ENCODE assay signal across 10 cellular contexts in the genomic region with DNA sequence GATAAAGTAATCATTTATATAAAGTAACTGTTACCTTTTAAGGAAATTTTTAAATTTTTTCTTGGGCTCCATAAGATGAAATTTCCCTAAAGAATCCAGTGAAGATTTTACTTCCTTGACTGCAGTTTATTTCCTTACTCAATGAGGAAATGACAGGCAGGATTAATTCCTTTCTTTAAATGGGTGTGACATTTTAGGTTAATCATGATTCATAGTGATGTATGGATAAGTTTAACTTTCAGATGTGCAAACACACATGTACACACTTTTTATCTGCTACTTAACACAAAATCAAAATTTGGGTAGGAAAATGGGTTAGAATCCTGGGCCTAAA. TPM values are rescaled to one million over a fixed set of nuclear protein-coding genes. Genes with fewer than 3 reads are reported as not detected.
DNase-seq lines count a peak whose midpoint lies in the region; ATAC-seq, FAIRE-seq and TF ChIP-seq lines count a peak whose summit lies in the region.
"Had no signal": no experiment of that assay in that cellular context is flagged by ENCODE, and none has a peak within 500 bp of the region (broad histone marks: within the 10 kb centered on the region; RNA-seq: fewer than 3 reads in every experiment).

No MANE protein-coding gene starts in this region.

- no peaks in the 10 kb centered on the region for H3K9me3 Mint-ChIP-seq in activated CD8-positive, alpha-beta T cell treated with anti-CD3 and anti-CD28 coated beads for 36 hours
- H3K9me3 Mint-ChIP-seq: activated T-helper 1 cell treated with anti-CD3 and anti-CD28 coated beads, Interleukin-12 subunit alpha, Interleukin-12 subunit beta, Interleukin-2, Interleukin-4 antibody, amounts not matched to agents 30 ng/mL and 10 ng/mL and 1 ng/mL, durations not matched to agents 14 hours and 24 hours and 36 hours had no signal

- no peak for TF ChIP-seq EP300 in SK-N-SH (IDR thresholded peaks at IDR 0.05; ENCODE audit: borderline replicate concordance in 1 of 2, low read depth in 1 of 2, low read length in 1 of 2)

- H3K9ac ChIP-seq in SK-N-SH, result peak overlapping the region; percentile 80; the same call in 1 of the 2 replicates
- no peak overlapping the region for H3K9ac ChIP-seq in OCI-LY1 (ENCODE audit: low read length)

- H3K4me2 ChIP-seq in SK-N-SH (peak overlapping the region; percentile 74; the same call in 1 of the 2 replicates), OCI-LY1 (ENCODE audit: low read length) (no peak overlapping the region)

- H3K27ac Mint-ChIP-seq in activated CD8-positive, alpha-beta T cell treated with anti-CD3 and anti-CD28 coated beads for 36 hours, result no peak overlapping the region

- H3K4me3 Mint-ChIP-seq in activated CD8-positive, alpha-beta T cell treated with anti-CD3 and anti-CD28 coated beads for 36 hours, result no peak overlapping the region

- TF ChIP-seq CTCF in SK-N-SH (IDR thresholded peaks at IDR 0.05) (no peak), OCI-LY1 (IDR thresholded peaks at IDR 0.05; ENCODE audit: low read length) (no peak), bronchial epithelial cell (IDR thresholded peaks at IDR 0.05; ENCODE audit: insufficient read depth, low read length, severe bottlenecking) (no peak)
- no peak for TF ChIP-seq CTCF in activated CD8-positive, alpha-beta T cell treated with anti-CD3 and anti-CD28 coated beads for 36 hours (IDR thresholded peaks at IDR 0.05)

- H3K9me3 ChIP-seq in SK-N-SH (no peaks in the 10 kb centered on the region), OCI-LY1 (ENCODE audit: low read length) (no peaks in the 10 kb centered on the region)

- intact Hi-C loops in activated CD8-positive, alpha-beta T cell treated with anti-CD3 and anti-CD28 coated beads for 36 hours (cut with micrococcal nuclease), result loop anchor here (1.0 to 5.0 kb wide), 3 partner anchors 40 to 160 kb away; no protein-coding TSS in a partner anchor

- H3K4me1 ChIP-seq in SK-N-SH (ENCODE audit: control insufficient read depth in 1 of 2, insufficient read depth in 2 of 2, low read depth in 1 of 2, low read length in 1 of 2) (peaks cover 0 to 3% of the 10 kb centered on the region in 2 experiments; a peak in 2 of 4 replicates), OCI-LY1 (ENCODE audit: insufficient read depth, low read length, severe bottlenecking) (peaks cover 9% of the 10 kb centered on the region)

- no peak for FAIRE-seq in bronchial epithelial cell (lab: Jason Lieb, UNC)

- H3K36me3 ChIP-seq in SK-N-SH (replicated peaks in 1 of 2; ENCODE audit: control insufficient read depth in 1 of 2, insufficient read depth in 2 of 2, low read length in 1 of 2) (no peaks in the 10 kb centered on the region), OCI-LY1 (ENCODE audit: insufficient read depth, low read length) (no peaks in the 10 kb centered on the region), bronchial epithelial cell (ENCODE audit: control insufficient read depth, insufficient read depth, low read length) (no peaks in the 10 kb centered on the region)

- H3K79me2 ChIP-seq in SK-N-SH (ENCODE audit: insufficient read depth), result no peaks in the 10 kb centered on the region
- no peaks in the 10 kb centered on the region for H3K79me2 ChIP-seq in OCI-LY1 (ENCODE audit: insufficient read depth, low read length)

- no peaks in the 10 kb centered on the region for H3K36me3 Mint-ChIP-seq in activated CD8-positive, alpha-beta T cell treated with anti-CD3 and anti-CD28 coated beads for 36 hours (ENCODE audit: low read depth)
- H3K36me3 Mint-ChIP-seq: CD14-positive monocyte had no signal

- DNase-seq in SK-N-SH (no peak), bronchial epithelial cell (ENCODE audit: low read depth) (peak; percentile 89), renal cortical epithelial cell (ENCODE audit: low read depth) (peak; percentile 11), NCI-H226 (no peak)
- no peak for DNase-seq in stimulated activated CD4-positive, alpha-beta T cell treated with anti-CD3 and anti-CD28 coated beads, Interleukin-4, amount 100 ng/mL, for 1 hour
- DNase-seq in activated CD8-positive, alpha-beta T cell treated with anti-CD3 and anti-CD28 coated beads for 36 hours, result no peak

- TF ChIP-seq RAD21 in SK-N-SH (IDR thresholded peaks at IDR 0.05; ENCODE audit: low read length), result no peak

- H3K27me3 ChIP-seq in SK-N-SH (ENCODE audit: insufficient read depth), result no peaks in the 10 kb centered on the region
- H3K27me3 ChIP-seq in OCI-LY1 (ENCODE audit: insufficient read depth, low read length), result no peaks in the 10 kb centered on the region
- H3K27me3 ChIP-seq in bronchial epithelial cell (ENCODE audit: control insufficient read depth, insufficient read depth, low read length), result no peaks in the 10 kb centered on the region

- H3K4me1 Mint-ChIP-seq in activated CD8-positive, alpha-beta T cell treated with anti-CD3 and anti-CD28 coated beads for 36 hours (ENCODE audit: low read depth), result peaks cover 14% of the 10 kb centered on the region

- H3K27ac ChIP-seq in SK-N-SH (ENCODE audit: low read depth in 2 of 2, low read length in 1 of 2), result peak overlapping the region; percentile 86 to 97; a peak in 3 of 4 replicates
- H3K27ac ChIP-seq in OCI-LY1 (ENCODE audit: low read depth, low read length, poor library complexity, severe bottlenecking), result no peak overlapping the region

- CTCF ChIA-PET in SK-N-SH (lab: Yijun Ruan, JAX), result interaction anchor here (0.7 kb wide), 1 partner anchor 23 kb away, joined by 3 read pairs; no protein-coding TSS in a partner anchor
- CTCF ChIA-PET in activated CD8-positive, alpha-beta T cell treated with anti-CD3 and anti-CD28 coated beads for 36 hours (lab: Charles Lee), result no interaction called here

- H3K4me3 ChIP-seq in SK-N-SH (ENCODE audit: low read depth in 2 of 2, low read length in 1 of 2) (no peak overlapping the region), OCI-LY1 (ENCODE audit: low read depth, low read length, poor library complexity, severe bottlenecking) (no peak overlapping the region), bronchial epithelial cell (ENCODE audit: low read depth, low read length) (no peak overlapping the region)

- no peaks in the 10 kb centered on the region for H4K20me1 ChIP-seq in SK-N-SH (ENCODE audit: insufficient read depth)
- no peaks in the 10 kb centered on the region for H4K20me1 ChIP-seq in OCI-LY1 (ENCODE audit: insufficient read depth, low read length)

- H3K9me2 ChIP-seq in SK-N-SH, result no peaks in the 10 kb centered on the region
- no peaks in the 10 kb centered on the region for H3K9me2 ChIP-seq in OCI-LY1 (ENCODE audit: low read depth, low read length)

- no peak for ATAC-seq in SK-N-SH treated with all-trans-retinoic acid at 6 μM for 48 hours
- ATAC-seq in activated CD8-positive, alpha-beta T cell treated with anti-CD3 and anti-CD28 coated beads for 36 hours, result no peak

- H3F3A ChIP-seq in SK-N-SH (replicated peaks; ENCODE audit: insufficient read depth) (peaks cover 29% of the 10 kb centered on the region), OCI-LY1 (ENCODE audit: insufficient read depth, low read length) (no peaks in the 10 kb centered on the region)

- H3K27me3 Mint-ChIP-seq in activated CD8-positive, alpha-beta T cell treated with anti-CD3 and anti-CD28 coated beads for 36 hours, result no peaks in the 10 kb centered on the region

- POLR2A ChIA-PET in SK-N-SH (lab: Yijun Ruan, JAX), result no interaction called here
- POLR2A ChIA-PET in activated CD8-positive, alpha-beta T cell treated with anti-CD3 and anti-CD28 coated beads for 36 hours (lab: Charles Lee), result no interaction called here

- H2AFZ ChIP-seq in SK-N-SH (ENCODE audit: low read depth) (peak overlapping the region; percentile 73; the same call in 1 of the 2 replicates), OCI-LY1 (ENCODE audit: low read length) (peak overlapping the region; percentile 61; the same call in 1 of the 2 replicates)

TF ChIP-seq in SK-N-SH, 30 proteins besides CTCF, POLR2A, EP300 and RAD21 (continues in another document):
- TF ChIP-seq EZH2phosphoT487 (IDR thresholded peaks at IDR 0.05; ENCODE audit: borderline replicate concordance, low read depth) (no peak), JUND (IDR thresholded peaks at IDR 0.05) (no peak), FOXJ3 (CRISPR knock-in tag; IDR thresholded peaks at IDR 0.05) (no peak), GATA2 (CRISPR knock-in tag; IDR thresholded peaks at IDR 0.05) (no peak), RXRA (IDR thresholded peaks at IDR 0.05; ENCODE audit: borderline replicate concordance, low read depth) (no peak), NFIC (IDR thresholded peaks at IDR 0.05; ENCODE audit: borderline replicate concordance) (no peak), GABPA (IDR thresholded peaks at IDR 0.05; ENCODE audit: low read depth) (no peak), SMC3 (IDR thresholded peaks at IDR 0.05; ENCODE audit: low read depth, low read length) (no peak), FOSL2 (IDR thresholded peaks at IDR 0.05; ENCODE audit: borderline replicate concordance, low read depth) (no peak), MXI1 (IDR thresholded peaks at IDR 0.05; ENCODE audit: low read depth, low read length) (no peak)

TF ChIP-seq in SK-N-SH treated with all-trans-retinoic acid at 6 μM for 48 hours, 23 proteins besides CTCF, POLR2A, EP300 and RAD21 (continues in another document):
- TF ChIP-seq BACH2 (CRISPR knock-in tag; IDR thresholded peaks at IDR 0.05; ENCODE audit: borderline replicate concordance) (no peak), TCF4 (CRISPR knock-in tag; IDR thresholded peaks at IDR 0.05; ENCODE audit: borderline replicate concordance) (no peak), POU6F1 (CRISPR knock-in tag; IDR thresholded peaks at IDR 0.05; ENCODE audit: borderline replicate concordance, low read depth) (no peak)

RNA-seq across cellular contexts. Expression of gene LEO1, which starts 11.2 kb away (rescaled TPM):
- polyA plus RNA-seq in SK-N-SH (2012; rRNA removed), result 6.7 and 7.0 TPM in 2 replicates
- polyA plus RNA-seq in SK-N-SH (2012; cell fraction: cytosol; rRNA removed), result 11.1 and 20.0 TPM in 2 replicates
- polyA plus RNA-seq in SK-N-SH (2012; cell fraction: nucleus; rRNA removed), result 4.6 and 7.8 TPM in 2 replicates
- total RNA-seq in bronchial epithelial cell, result 21.9 and 41.2 TPM in 2 replicates
- 18.8 and 49.9 TPM in 2 replicates for total RNA-seq in renal cortical epithelial cell
- total RNA-seq in activated CD8-positive, alpha-beta T cell treated with anti-CD3 and anti-CD28 coated beads for 36 hours, result 10 to 100 TPM; 28.9 to 31.1 TPM

RNA-seq across cellular contexts. Expression of gene MAPK6, which starts 36.3 kb away (rescaled TPM):
- 16.9 and 23.0 TPM in 2 replicates for polyA plus RNA-seq in SK-N-SH (2012; rRNA removed)
- 29.8 and 32.6 TPM in 2 replicates for polyA plus RNA-seq in SK-N-SH (2012; cell fraction: cytosol; rRNA removed)
- polyA plus RNA-seq in SK-N-SH (2012; cell fraction: nucleus; rRNA removed), result 7.9 and 16.8 TPM in 2 replicates
- total RNA-seq in bronchial epithelial cell (156 and 197 TPM in 2 replicates), renal cortical epithelial cell (55.4 and 68.1 TPM in 2 replicates)
- total RNA-seq in activated CD8-positive, alpha-beta T cell treated with anti-CD3 and anti-CD28 coated beads for 36 hours, result 10 to 100 TPM; 40.5 to 42.2 TPM

Comparison
In these comparisons a context has a peak if more than half of its experiments do, and no peak if none do; other contexts are left out.
1. DNase-seq: peak in bronchial epithelial cell (single experiment) and renal cortical epithelial cell (single experiment); none in SK-N-SH (single experiment), NCI-H226 (single experiment), stimulated activated CD4-positive, alpha-beta T cell treated with anti-CD3 and anti-CD28 coated beads, Interleukin-4, amount 100 ng/mL, for 1 hour (single experiment) and activated CD8-positive, alpha-beta T cell treated with anti-CD3 and anti-CD28 coated beads for 36 hours (single experiment).